Comparison of ENCODE assay signal across 8 cellular contexts in the genomic region with DNA sequence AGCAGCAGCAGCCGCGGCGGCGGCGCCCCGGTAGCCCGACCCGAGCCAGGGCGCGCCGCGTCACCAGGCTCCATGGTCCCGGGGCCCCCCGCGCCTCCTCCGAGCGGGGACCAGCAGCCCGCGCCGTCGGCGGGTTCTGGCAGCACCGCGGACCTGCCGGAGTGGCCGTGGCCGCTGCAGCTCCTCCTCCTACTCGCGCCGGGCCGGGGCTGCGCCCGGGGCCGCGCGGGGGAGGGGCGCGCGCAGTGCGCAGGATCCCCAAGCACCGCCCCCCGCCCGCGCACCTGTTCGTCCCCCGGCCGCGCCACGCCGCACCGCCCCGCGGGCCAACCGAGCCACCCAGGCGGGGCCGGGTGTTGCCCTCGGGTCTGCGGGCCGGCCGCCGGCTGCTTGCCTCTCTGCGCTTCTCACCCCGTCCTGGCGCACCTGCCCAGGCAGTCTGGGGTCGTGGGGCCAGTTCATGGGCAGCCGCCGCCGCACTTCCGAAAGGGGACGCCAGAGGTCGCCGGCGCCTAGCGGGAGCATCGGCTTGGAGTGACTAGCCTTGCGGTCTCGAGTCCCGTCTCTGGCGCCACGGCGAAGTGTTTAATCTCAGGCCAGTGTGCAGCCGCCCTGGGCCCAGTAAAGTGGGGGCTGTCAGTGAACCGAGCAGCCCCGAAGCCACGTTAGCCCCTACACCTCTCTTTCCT. TPM values are rescaled to one million over a fixed set of nuclear protein-coding genes. Genes with fewer than 3 reads are reported as not detected.
DNase-seq lines count a peak whose midpoint lies in the region; ATAC-seq and TF ChIP-seq lines count a peak whose summit lies in the region.

Gene SLC9A7, minus strand, starts transcription at position 163 of the 689 bp plus-strand sequence. Its CDS starts 89 bp downstream, at position 74.

- peak within 1 kb of the TSS; percentile 9 to 49 for H3K9ac ChIP-seq in liver (ENCODE audit: low read depth in 1 of 2, low read length in 2 of 2)

- DNase-seq in AG10803 (ENCODE audit: low read depth) (peak; percentile 63), NCI-H510A (lab: John Stamatoyannopoulos, UW) (peak; percentile 64), coronary artery (ENCODE audit: low spot score) (peak; percentile 78)
- peak; percentile 69 to 75 for DNase-seq in activated CD4-positive, alpha-beta T cell treated with anti-CD3 and anti-CD28 coated beads for 4 hours
- DNase-seq in stimulated activated CD4-positive, alpha-beta T cell treated with anti-CD3 and anti-CD28 coated beads, Interleukin-4, amount 100 ng/mL, for 24 hours, result peak; percentile 80

- peaks cover 0 to 2% (median 0%) of the 10 kb centered on the region in 4 donors for H3K27me3 ChIP-seq in liver (ENCODE audit: control insufficient read depth in 4 of 4, insufficient read depth in 4 of 4, low read length in 3 of 4)

- TF ChIP-seq RAD21 in liver (IDR thresholded peaks at IDR 0.05), result peak; percentile 80 to 89

- H3K4me3 ChIP-seq in AG10803 (ENCODE audit: low read length), result peak within 1 kb of the TSS; percentile 75
- peak within 1 kb of the TSS; percentile 77 for H3K4me3 ChIP-seq in coronary artery
- peak within 1 kb of the TSS; percentile 49 to 77 (median 77) for H3K4me3 ChIP-seq in liver (ENCODE audit: low read depth in 1 of 3, low read length in 3 of 3)

- H3K9me3 ChIP-seq in liver (ENCODE audit: control insufficient read depth in 4 of 4, low read length in 3 of 4), result no peaks in the 10 kb centered on the region

- TF ChIP-seq CTCF in AG10803 (conservative IDR thresholded peaks at IDR 0.05; ENCODE audit: low read length), result peak; percentile 66
- peak; percentile 58 for TF ChIP-seq CTCF in coronary artery (IDR thresholded peaks at IDR 0.05)
- TF ChIP-seq CTCF in liver (IDR thresholded peaks at IDR 0.05; ENCODE audit: low read depth, low read length, missing input control), result peak; percentile 87

- H3K27ac ChIP-seq in coronary artery (peak within 1 kb of the TSS in 1 of 2 donors; percentile 43), liver (ENCODE audit: low read depth in 1 of 2, low read length in 2 of 2) (peak within 1 kb of the TSS; percentile 74 to 76)

- no peaks in the 10 kb centered on the region for H3K36me3 ChIP-seq in liver (ENCODE audit: control insufficient read depth in 4 of 4, insufficient read depth in 3 of 4, low read depth in 1 of 4, low read length in 3 of 4)

- WGBS in liver, result 1% methylated on average over 82 of the region's 85 CpGs

- peaks cover 0 to 8% (median 3%) of the 10 kb centered on the region in 4 donors for H3K4me1 ChIP-seq in liver (ENCODE audit: control insufficient read depth in 4 of 4, insufficient read depth in 4 of 4, low read length in 3 of 4)

- peak; percentile 68 for ATAC-seq in GM19025 (IDR thresholded peaks at IDR 0.05; ENCODE audit: low read depth, unreplicated experiment)
- peak; percentile 80 for ATAC-seq in HG03196 (IDR thresholded peaks at IDR 0.05; ENCODE audit: unreplicated experiment)

TF ChIP-seq in liver, 16 proteins besides CTCF, POLR2A, EP300 and RAD21:
- TF ChIP-seq HNF4A (conservative IDR thresholded peaks at IDR 0.05) (peak; percentile 4 to 12), EGR1 (IDR thresholded peaks at IDR 0.05; ENCODE audit: low read depth in 2 of 2) (no peak), RXRA (IDR thresholded peaks at IDR 0.05) (no peak)
- TF ChIP-seq, protein P1, sequence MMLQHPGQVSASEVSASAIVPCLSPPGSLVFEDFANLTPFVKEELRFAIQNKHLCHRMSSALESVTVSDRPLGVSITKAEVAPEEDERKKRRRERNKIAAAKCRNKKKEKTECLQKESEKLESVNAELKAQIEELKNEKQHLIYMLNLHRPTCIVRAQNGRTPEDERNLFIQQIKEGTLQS (IDR thresholded peaks at IDR 0.05), result no peak

RNA-seq across cellular contexts. Expression of gene SLC9A7, which starts in this region (rescaled TPM):
- total RNA-seq in liver, result 10 to 100 TPM in 1 of 2 donors, 1 to 10 TPM in 1; 2.6 to 13.2 TPM
- 1 to 10 TPM; 2.3 to 3.6 TPM for polyA plus RNA-seq in liver
